In the genomic region with DNA sequence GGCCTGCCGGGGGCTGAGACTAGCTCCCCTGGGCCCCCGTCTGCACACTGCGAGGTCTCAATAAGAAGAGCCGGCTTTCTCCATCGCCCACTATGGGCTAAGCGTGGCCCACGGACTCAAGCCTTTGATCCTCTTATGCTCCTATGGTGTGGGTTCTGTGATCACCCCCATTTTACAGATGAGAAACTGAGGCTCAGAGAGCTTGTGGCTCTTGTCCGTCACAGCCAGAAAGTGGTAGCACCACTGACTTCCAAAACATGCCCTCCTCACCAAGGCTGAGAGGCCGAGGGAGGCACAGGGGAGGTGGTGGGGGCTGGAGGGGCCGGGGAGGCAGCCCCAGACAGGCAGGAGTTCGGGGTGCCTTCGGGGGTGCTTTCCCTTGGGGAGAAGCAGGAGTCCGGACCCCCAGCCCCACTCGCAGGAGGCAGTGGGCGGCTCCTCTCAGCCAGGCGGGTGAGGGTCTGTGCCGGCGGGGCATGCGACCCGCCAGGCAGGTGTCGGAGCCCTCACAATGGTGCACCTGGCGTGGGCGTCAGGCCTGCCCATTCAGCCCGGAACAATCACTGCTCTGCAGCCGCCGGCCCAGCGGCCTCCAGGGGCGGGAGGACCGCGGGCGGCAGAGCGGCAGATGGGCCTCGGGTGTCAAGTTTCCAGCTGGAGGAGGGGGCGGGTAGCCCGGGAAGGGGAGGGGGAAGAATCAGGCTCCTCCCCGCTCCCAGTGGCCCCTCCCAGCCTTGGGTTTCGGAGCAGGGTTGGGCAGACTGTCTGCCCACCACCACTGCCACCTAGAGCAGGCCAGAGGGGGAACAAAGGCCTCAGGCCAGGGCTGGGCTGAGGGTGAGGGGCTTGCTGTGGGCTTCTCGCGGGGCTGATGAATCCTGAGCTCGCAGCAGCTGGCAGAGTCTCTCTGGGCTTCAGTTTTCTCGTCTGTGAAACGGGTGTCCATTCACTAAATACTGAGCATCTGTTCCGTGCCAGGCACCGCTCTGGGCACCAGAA, we compare ENCODE assay signal across 8 cellular contexts. TPM values are rescaled to one million over a fixed set of nuclear protein-coding genes. Genes with fewer than 3 reads are reported as not detected.
DNase-seq lines count a peak whose midpoint lies in the region; ATAC-seq and TF ChIP-seq lines count a peak whose summit lies in the region.

No MANE protein-coding gene starts in this region.

- peak; percentile 25 for TF ChIP-seq CTCF in progenitor cell of endocrine pancreas (IDR thresholded peaks at IDR 0.05; ENCODE audit: unreplicated experiment)

- H3K4me3 Mint-ChIP-seq in activated CD4-positive, alpha-beta T cell treated with anti-CD3 and anti-CD28 coated beads for 36 hours: no peak overlapping the region
- no peak overlapping the region for H3K4me3 Mint-ChIP-seq in activated CD4-positive, alpha-beta T cell treated with anti-CD3 and anti-CD28 coated beads, Interleukin-2, amount 10 ng/mL, durations not matched to agents 24 days and 14 days
- H3K4me3 Mint-ChIP-seq in progenitor cell of endocrine pancreas (ENCODE audit: low read depth): no peak overlapping the region

- POLR2A ChIA-PET in activated CD4-positive, alpha-beta T cell treated with anti-CD3 and anti-CD28 coated beads for 36 hours (lab: Charles Lee): no interaction called here

- intact Hi-C loops in activated CD4-positive, alpha-beta T cell treated with anti-CD3 and anti-CD28 coated beads for 36 hours (cut with DNase I, micrococcal nuclease): no loop called here
- intact Hi-C loops in activated CD4-positive, alpha-beta T cell treated with anti-CD3 and anti-CD28 coated beads, Interleukin-2, amount 10 ng/mL, durations not matched to agents 24 days and 14 days (cut with micrococcal nuclease): no loop called here

- CTCF ChIA-PET in activated CD4-positive, alpha-beta T cell treated with anti-CD3 and anti-CD28 coated beads for 36 hours (lab: Charles Lee): no interaction called here

- H3K9me3 Mint-ChIP-seq in activated CD4-positive, alpha-beta T cell treated with anti-CD3 and anti-CD28 coated beads for 36 hours (ENCODE audit: low read depth): no peaks in the 10 kb centered on the region
- H3K9me3 Mint-ChIP-seq in activated CD4-positive, alpha-beta T cell treated with anti-CD3 and anti-CD28 coated beads, Interleukin-2, amount 10 ng/mL, durations not matched to agents 24 days and 14 days: peaks cover 6% of the 10 kb centered on the region
- no peaks in the 10 kb centered on the region for H3K9me3 Mint-ChIP-seq in progenitor cell of endocrine pancreas (ENCODE audit: low read depth)

- H3K36me3 Mint-ChIP-seq in activated CD4-positive, alpha-beta T cell treated with anti-CD3 and anti-CD28 coated beads for 36 hours (ENCODE audit: low read depth): no peaks in the 10 kb centered on the region
- no peaks in the 10 kb centered on the region for H3K36me3 Mint-ChIP-seq in activated CD4-positive, alpha-beta T cell treated with anti-CD3 and anti-CD28 coated beads, Interleukin-2, amount 10 ng/mL, durations not matched to agents 24 days and 14 days (ENCODE audit: low read depth)
- H3K36me3 Mint-ChIP-seq in progenitor cell of endocrine pancreas (ENCODE audit: insufficient read depth): no peaks in the 10 kb centered on the region

- H3K27ac Mint-ChIP-seq in activated CD4-positive, alpha-beta T cell treated with anti-CD3 and anti-CD28 coated beads for 36 hours: no peak overlapping the region
- H3K27ac Mint-ChIP-seq in activated CD4-positive, alpha-beta T cell treated with anti-CD3 and anti-CD28 coated beads, Interleukin-2, amount 10 ng/mL, durations not matched to agents 24 days and 14 days: no peak overlapping the region
- H3K27ac Mint-ChIP-seq in progenitor cell of endocrine pancreas: peak overlapping the region; percentile 59

- ATAC-seq in activated CD4-positive, alpha-beta T cell treated with anti-CD3 and anti-CD28 coated beads for 36 hours: peak; percentile 49
- ATAC-seq in HG02852 (IDR thresholded peaks at IDR 0.05; ENCODE audit: unreplicated experiment): no peak
- no peak for ATAC-seq in GM21737 (IDR thresholded peaks at IDR 0.05; ENCODE audit: unreplicated experiment)
- ATAC-seq in HG03280 (IDR thresholded peaks at IDR 0.05; ENCODE audit: unreplicated experiment): no peak

- DNase-seq in activated CD4-positive, alpha-beta T cell treated with anti-CD3 and anti-CD28 coated beads for 36 hours: peak; percentile 35
- no peak for DNase-seq in activated CD4-positive, alpha-beta T cell treated with anti-CD3 and anti-CD28 coated beads, Interleukin-2, amount 10 ng/mL, durations not matched to agents 24 days and 14 days
- peak; percentile 96 for DNase-seq in NCI-H345 (lab: John Stamatoyannopoulos, UW)
- DNase-seq in ecto neural progenitor cell (ENCODE audit: low spot score): peak; percentile 95
- DNase-seq in progenitor cell of endocrine pancreas (ENCODE audit: low spot score, unreplicated experiment): peak; percentile 80

- no peaks in the 10 kb centered on the region for H3K4me1 Mint-ChIP-seq in activated CD4-positive, alpha-beta T cell treated with anti-CD3 and anti-CD28 coated beads for 36 hours
- H3K4me1 Mint-ChIP-seq in activated CD4-positive, alpha-beta T cell treated with anti-CD3 and anti-CD28 coated beads, Interleukin-2, amount 10 ng/mL, durations not matched to agents 24 days and 14 days: no peaks in the 10 kb centered on the region
- peaks cover 4% of the 10 kb centered on the region for H3K4me1 Mint-ChIP-seq in progenitor cell of endocrine pancreas (ENCODE audit: low read depth)

- H3K27me3 Mint-ChIP-seq in activated CD4-positive, alpha-beta T cell treated with anti-CD3 and anti-CD28 coated beads for 36 hours: peaks cover 30% of the 10 kb centered on the region
- H3K27me3 Mint-ChIP-seq in activated CD4-positive, alpha-beta T cell treated with anti-CD3 and anti-CD28 coated beads, Interleukin-2, amount 10 ng/mL, durations not matched to agents 24 days and 14 days: peaks cover 32% of the 10 kb centered on the region
- H3K27me3 Mint-ChIP-seq in progenitor cell of endocrine pancreas: peaks cover 19% of the 10 kb centered on the region

RNA-seq across cellular contexts. Expression of gene CASZ1, which starts 39.3 kb away (rescaled TPM):
- 1 to 10 TPM; 3.7 to 4.0 TPM for total RNA-seq in activated CD4-positive, alpha-beta T cell treated with anti-CD3 and anti-CD28 coated beads for 36 hours
- total RNA-seq in activated CD4-positive, alpha-beta T cell treated with anti-CD3 and anti-CD28 coated beads, Interleukin-2, amount 10 ng/mL, durations not matched to agents 24 days and 14 days: 6.9 and 7.5 TPM in 2 replicates
- 23.6 and 28.5 TPM in 2 replicates for total RNA-seq in progenitor cell of endocrine pancreas
